Comparison of ENCODE assay signal across 1 cellular context in the genomic region with DNA sequence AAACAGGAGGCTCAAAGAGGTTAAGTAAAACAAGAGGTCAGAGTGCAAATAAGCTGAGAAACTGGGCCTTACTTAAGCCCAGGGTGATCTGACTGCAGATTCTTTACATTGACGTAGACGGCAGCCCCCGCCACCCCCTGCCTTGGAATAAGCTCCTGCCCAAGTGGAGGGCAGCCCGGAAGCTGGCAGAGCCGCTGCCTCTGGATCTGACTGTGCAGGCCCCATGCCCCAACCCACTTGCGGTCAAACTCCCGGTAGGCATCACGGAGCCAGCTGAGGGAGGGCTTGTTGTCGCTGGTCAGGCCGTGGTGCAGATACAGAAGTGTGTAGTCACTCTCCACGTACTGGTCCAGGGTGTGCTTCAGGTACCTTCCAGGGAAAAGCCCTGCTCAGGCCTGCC.
TF ChIP-seq lines count a peak whose summit lies in the region.

No MANE protein-coding gene starts in this region.

TF ChIP-seq in H1, 55 proteins besides CTCF, POLR2A, EP300 and RAD21:
- TF ChIP-seq SRF (IDR thresholded peaks at IDR 0.05; ENCODE audit: low read depth, low read length) (no peak), BACH1 (IDR thresholded peaks at IDR 0.05; ENCODE audit: low read length) (no peak), YY1 (IDR thresholded peaks at IDR 0.05; ENCODE audit: low read depth, low read length) (no peak), CEBPB (IDR thresholded peaks at IDR 0.05; ENCODE audit: low read depth, low read length) (no peak)
